Comparison of ENCODE assay signal across 1 cellular context in genomic region chr12:113185180-113186032, GRCh38.
TF ChIP-seq lines count a peak whose summit lies in the region.

Gene DDX54 (minus strand): TSS chr12:113185478. CDS start chr12:113185451, 27 bp downstream.
Gene RITA1 (plus strand): TSS chr12:113185721. CDS start chr12:113186747, 1,026 bp downstream.

TF ChIP-seq in K562, 482 proteins besides CTCF, POLR2A, EP300 and RAD21 (continued from another document and continues in another):
- TF ChIP-seq ZBTB2 (IDR thresholded peaks at IDR 0.05), result no peak
- TF ChIP-seq HMBOX1 (IDR thresholded peaks at IDR 0.05), result no peak
- no peak for TF ChIP-seq PTRF (tag; IDR thresholded peaks at IDR 0.05)
- TF ChIP-seq SMAD2 (IDR thresholded peaks at IDR 0.05; ENCODE audit: low read depth, low read length), result no peak
- TF ChIP-seq DMBX1 (CRISPR knock-in tag; IDR thresholded peaks at IDR 0.05; ENCODE audit: borderline replicate concordance), result 0 out of 2 replicates have a peak, but pooled peaks have one; percentile 0
- TF ChIP-seq YY1 (IDR thresholded peaks at IDR 0.05; ENCODE audit: borderline replicate concordance in 1 of 3, control insufficient read depth in 1 of 3, extremely low read depth in 1 of 3, insufficient read depth in 3 of 3, insufficient read length in 1 of 3, insufficient replicate concordance in 2 of 3, low read depth in 1 of 3, low read length in 2 of 3), result peak; percentile 79 to 95 (median 91)
- no peak for TF ChIP-seq ZNF785 (CRISPR knock-in tag; IDR thresholded peaks at IDR 0.05)
- TF ChIP-seq ZKSCAN8 (CRISPR knock-in tag; IDR thresholded peaks at IDR 0.05), result no peak
- TF ChIP-seq BCOR (IDR thresholded peaks at IDR 0.05), result peak; percentile 28; the same call in 1 of the 2 replicates
- no peak for TF ChIP-seq ZNF444 (CRISPR knock-in tag; IDR thresholded peaks at IDR 0.05)
- no peak for TF ChIP-seq RBM25 (IDR thresholded peaks at IDR 0.05; ENCODE audit: low read depth, low read length, severe bottlenecking)
- no peak for TF ChIP-seq MTF1 (CRISPR knock-in tag; IDR thresholded peaks at IDR 0.05; ENCODE audit: borderline replicate concordance)
- no peak for TF ChIP-seq RCOR1 (IDR thresholded peaks at IDR 0.05; ENCODE audit: borderline replicate concordance in 1 of 2, low read depth in 2 of 2, low read length in 2 of 2)
- TF ChIP-seq PTBP1 (IDR thresholded peaks at IDR 0.05; ENCODE audit: low read depth, low read length), result no peak
- TF ChIP-seq SUPT5H (IDR thresholded peaks at IDR 0.05), result peak; percentile 93
- TF ChIP-seq PHB (CRISPR knock-in tag; IDR thresholded peaks at IDR 0.05), result 0 out of 2 replicates have a peak, but pooled peaks have one; percentile 42
- TF ChIP-seq CBX5 (IDR thresholded peaks at IDR 0.05; ENCODE audit: borderline replicate concordance, low read depth), result no peak
- TF ChIP-seq MECOM (CRISPR knock-in tag; IDR thresholded peaks at IDR 0.05), result no peak
- peak; percentile 97 for TF ChIP-seq FOXK1 (CRISPR knock-in tag; IDR thresholded peaks at IDR 0.05; ENCODE audit: borderline replicate concordance)
- peak; percentile 53 for TF ChIP-seq PRPF4 (IDR thresholded peaks at IDR 0.05; ENCODE audit: insufficient read depth, low read depth, low read length, poor library complexity, severe bottlenecking)
- no peak for TF ChIP-seq NCOA6 (IDR thresholded peaks at IDR 0.05)
- no peak for TF ChIP-seq ZNF512 (tag; IDR thresholded peaks at IDR 0.05)
- TF ChIP-seq PATZ1 (CRISPR knock-in tag; IDR thresholded peaks at IDR 0.05; ENCODE audit: borderline replicate concordance), result no peak
- TF ChIP-seq TBL1XR1 (IDR thresholded peaks at IDR 0.05; ENCODE audit: low read length in 2 of 2), result no peak
- no peak for TF ChIP-seq GABPB2 (CRISPR knock-in tag; conservative IDR thresholded peaks at IDR 0.05)
- peak; percentile 88 for TF ChIP-seq PHF20 (IDR thresholded peaks at IDR 0.05; ENCODE audit: partially characterized antibody)
- TF ChIP-seq DNMT1 (IDR thresholded peaks at IDR 0.05), result no peak
- 0 out of 2 replicates have a peak, but pooled peaks have one; percentile 32 for TF ChIP-seq CHAMP1 (IDR thresholded peaks at IDR 0.05)
- no peak for TF ChIP-seq CC2D1A (IDR thresholded peaks at IDR 0.05)
- no peak for TF ChIP-seq MBD1 (CRISPR knock-in tag; IDR thresholded peaks at IDR 0.05)
- TF ChIP-seq ZNF175 (CRISPR knock-in tag; IDR thresholded peaks at IDR 0.05; ENCODE audit: low read depth), result no peak
- TF ChIP-seq IRF9 (tag; IDR thresholded peaks at IDR 0.05), result no peak
- TF ChIP-seq CREBBP (IDR thresholded peaks at IDR 0.05; ENCODE audit: low read depth, low read length), result no peak
- TF ChIP-seq GTF2E2 (tag; IDR thresholded peaks at IDR 0.05), result peak; percentile 95
- peak; percentile 47; the same call in 1 of the 2 replicates for TF ChIP-seq ZBTB9 (CRISPR knock-in tag; IDR thresholded peaks at IDR 0.05)
- TF ChIP-seq TAF1 (IDR thresholded peaks at IDR 0.05; ENCODE audit: control insufficient read depth, extremely low read depth, insufficient read depth, low read length, severe bottlenecking), result peak; percentile 92
- TF ChIP-seq PURB (CRISPR knock-in tag; IDR thresholded peaks at IDR 0.05; ENCODE audit: low read depth), result no peak
- 0 out of 2 replicates have a peak, but pooled peaks have one; percentile 79 for TF ChIP-seq E2F5 (CRISPR knock-in tag; IDR thresholded peaks at IDR 0.05)
- no peak for TF ChIP-seq FOXO4 (CRISPR knock-in tag; IDR thresholded peaks at IDR 0.05)
- TF ChIP-seq CREB3L1 (IDR thresholded peaks at IDR 0.05; ENCODE audit: borderline replicate concordance, low read depth), result peak; percentile 48; the same call in 1 of the 2 replicates
- TF ChIP-seq RNF2 (IDR thresholded peaks at IDR 0.05), result peak; percentile 25; the same call in 1 of the 2 replicates
- TF ChIP-seq SNIP1 (IDR thresholded peaks at IDR 0.05; ENCODE audit: low read depth), result no peak
- TF ChIP-seq SRSF3 (IDR thresholded peaks at IDR 0.05; ENCODE audit: insufficient read depth, low read length), result no peak
- TF ChIP-seq ARID2 (IDR thresholded peaks at IDR 0.05), result no peak
- TF ChIP-seq ATF1 (CRISPR knock-in tag; IDR thresholded peaks at IDR 0.05), result no peak
- peak; percentile 65; the same call in 1 of the 2 replicates for TF ChIP-seq ATF1 (tag; IDR thresholded peaks at IDR 0.05)
- TF ChIP-seq ADNP (tag; IDR thresholded peaks at IDR 0.05), result no peak
- no peak for TF ChIP-seq TCF3 (CRISPR knock-in tag; IDR thresholded peaks at IDR 0.05)
- TF ChIP-seq USF2 (CRISPR knock-in tag; IDR thresholded peaks at IDR 0.05), result peak; percentile 99
